ENCODE assay signal across 8 cellular contexts in the genomic region with DNA sequence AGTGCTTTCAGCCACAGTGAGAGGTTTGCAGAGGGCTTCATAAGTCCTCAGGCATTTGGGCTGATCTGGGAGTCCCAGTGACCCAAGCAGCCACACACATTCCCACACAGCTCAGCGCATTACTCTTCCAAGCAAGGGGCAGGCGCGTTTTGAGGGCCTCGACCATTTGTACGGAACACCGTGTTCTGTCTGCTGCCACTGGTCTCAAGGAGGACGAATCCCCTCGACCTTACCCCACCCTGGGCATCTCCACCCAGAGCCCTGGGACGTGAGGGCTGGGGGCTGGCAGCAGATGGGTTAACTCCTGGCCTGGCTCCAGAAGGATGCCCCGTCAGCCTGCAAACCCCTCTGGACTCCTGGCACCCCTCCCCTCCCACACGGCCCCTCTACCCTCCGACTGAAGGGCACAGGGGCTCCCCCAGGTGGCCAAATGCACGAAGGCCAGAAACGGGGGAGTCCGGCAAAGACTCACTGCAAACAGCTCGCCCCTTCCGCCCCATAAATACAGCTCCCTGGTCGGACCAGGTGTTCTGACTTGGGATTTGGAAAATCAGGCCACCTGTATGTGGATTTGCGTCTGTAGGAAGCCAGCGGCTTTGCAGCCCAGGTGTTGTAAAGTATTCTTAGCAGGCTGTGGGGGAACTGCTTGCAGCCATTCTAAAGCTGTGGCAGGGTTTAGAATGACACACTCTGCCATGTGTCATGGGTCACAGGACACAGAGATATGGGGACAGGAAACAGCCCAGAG. TPM values are rescaled to one million over a fixed set of nuclear protein-coding genes. Genes with fewer than 3 reads are reported as not detected.
DNase-seq lines count a peak whose midpoint lies in the region; ATAC-seq and TF ChIP-seq lines count a peak whose summit lies in the region.

No MANE protein-coding gene starts in this region.

- peak overlapping the region; percentile 95 for H3K27ac Mint-ChIP-seq in GM23338
- H3K27ac Mint-ChIP-seq in WTC11: peak overlapping the region; percentile 94

- no peaks in the 10 kb centered on the region for H3K27me3 ChIP-seq in GM23338 (ENCODE audit: insufficient read depth)

- CTCF ChIA-PET in WTC11 (lab: Charles Lee): interaction anchor here (0.6 to 7.3 kb wide), 37 partner anchors 8 to 192 kb away, joined by 3 to 260 read pairs (median 5); a partner anchor contains a TSS

- H3K4me1 Mint-ChIP-seq in GM23338 (peaks cover 39% of the 10 kb centered on the region), WTC11 (peaks cover 49% of the 10 kb centered on the region)

- H3K36me3 ChIP-seq in GM23338 (ENCODE audit: insufficient read depth): no peaks in the 10 kb centered on the region

- POLR2A ChIA-PET in WTC11 (lab: Charles Lee): interaction anchor here (0.7 to 7.7 kb wide), 9 partner anchors 9 to 70 kb away, joined by 3 to 145 read pairs (median 12); a partner anchor contains a TSS

- peak overlapping the region; percentile 90 for H3K4me2 ChIP-seq in GM23338

- peak; percentile 89 for DNase-seq in ELF-1 (ENCODE audit: low read depth, low spot score)
- DNase-seq in GM23338 (ENCODE audit: low spot score): peak; percentile 97
- DNase-seq in NCI-H146 (lab: John Stamatoyannopoulos, UW): peak; percentile 67
- peak; percentile 93 for DNase-seq in WTC11 (ENCODE audit: low spot score)
- peak; percentile 80 for DNase-seq in cerebellar cortex (ENCODE audit: low spot score)
- DNase-seq in left lobe of liver (ENCODE audit: low spot score): peak; percentile 66
- peak; percentile 65 for DNase-seq in stimulated activated CD4-positive, alpha-beta T cell treated with anti-CD3 and anti-CD28 coated beads, Interleukin-4, amount 100 ng/mL, for 1 hour

- H3K4me3 Mint-ChIP-seq in GM23338 (no peak overlapping the region), WTC11 (no peak overlapping the region)

- no peak overlapping the region for H2AFZ ChIP-seq in GM23338

- no peaks in the 10 kb centered on the region for H4K20me1 ChIP-seq in GM23338 (replicated peaks; ENCODE audit: insufficient read depth)

- H3K36me3 Mint-ChIP-seq in GM23338 (ENCODE audit: low read depth): no peaks in the 10 kb centered on the region
- H3K36me3 Mint-ChIP-seq in WTC11: no peaks in the 10 kb centered on the region

- peak; percentile 48 for ATAC-seq in GM23338
- peak; percentile 58 for ATAC-seq in WTC11
- ATAC-seq in left lobe of liver: peak; percentile 66
- no peak for ATAC-seq in HG03469 (IDR thresholded peaks at IDR 0.05; ENCODE audit: unreplicated experiment)

- no peaks in the 10 kb centered on the region for H3K9me2 ChIP-seq in GM23338 (ENCODE audit: insufficient read depth)

- H3K27ac ChIP-seq in GM23338 (ENCODE audit: low read depth): peak overlapping the region; percentile 100

- TF ChIP-seq CTCF in GM23338 (conservative IDR thresholded peaks at IDR 0.05; ENCODE audit: low read depth in 2 of 2) (peak; percentile 85 to 96), WTC11 (IDR thresholded peaks at IDR 0.05) (peak; percentile 56)

- no peaks in the 10 kb centered on the region; the same call in 1 of the 2 replicates for H3K79me2 ChIP-seq in GM23338 (replicated peaks; ENCODE audit: insufficient read depth)

- peaks cover 41% of the 10 kb centered on the region for H3K4me1 ChIP-seq in GM23338 (ENCODE audit: insufficient read depth)

- H3F3A ChIP-seq in GM23338 (replicated peaks; ENCODE audit: low read depth): peaks cover 41% of the 10 kb centered on the region

- peaks cover 26% of the 10 kb centered on the region for H3K27me3 Mint-ChIP-seq in GM23338 (ENCODE audit: insufficient read depth, low read depth, poor library complexity)
- no peaks in the 10 kb centered on the region for H3K27me3 Mint-ChIP-seq in WTC11 (ENCODE audit: low read depth)

- no peak overlapping the region for H3K4me3 ChIP-seq in GM23338

- no peaks in the 10 kb centered on the region; the same call in 2 of the 3 replicates for H3K9me3 Mint-ChIP-seq in GM23338
- no peaks in the 10 kb centered on the region for H3K9me3 Mint-ChIP-seq in WTC11

TF ChIP-seq in GM23338, 12 proteins besides CTCF, POLR2A, EP300 and RAD21:
- no peak for TF ChIP-seq ZNF114 (CRISPR knock-in tag; IDR thresholded peaks at IDR 0.05)
- peak; percentile 18; the same call in 1 of the 2 replicates for TF ChIP-seq CREB1 (CRISPR knock-in tag; IDR thresholded peaks at IDR 0.05; ENCODE audit: low read depth)

TF ChIP-seq in WTC11, 78 proteins besides CTCF, POLR2A, EP300 and RAD21 (continues in another document):
- TF ChIP-seq ZNF423 (CRISPR knock-in tag; IDR thresholded peaks at IDR 0.05) (no peak), FOXK1 (CRISPR knock-in tag; IDR thresholded peaks at IDR 0.05) (0 out of 2 replicates have a peak, but pooled peaks have one; percentile 40), SMAD3 (CRISPR knock-in tag; IDR thresholded peaks at IDR 0.05; ENCODE audit: borderline replicate concordance) (0 out of 2 replicates have a peak, but pooled peaks have one; percentile 37), NR2C2 (CRISPR knock-in tag; IDR thresholded peaks at IDR 0.05) (no peak), NFYB (CRISPR knock-in tag; conservative IDR thresholded peaks at IDR 0.05; ENCODE audit: low read depth) (no peak), CBFB (CRISPR knock-in tag; IDR thresholded peaks at IDR 0.05; ENCODE audit: low read depth) (no peak), ZBTB21 (CRISPR knock-in tag; IDR thresholded peaks at IDR 0.05; ENCODE audit: borderline replicate concordance) (no peak), ZNF138 (CRISPR knock-in tag; conservative IDR thresholded peaks at IDR 0.05) (no peak), CREM (CRISPR knock-in tag; IDR thresholded peaks at IDR 0.05) (no peak)
- TF ChIP-seq, protein P1, sequence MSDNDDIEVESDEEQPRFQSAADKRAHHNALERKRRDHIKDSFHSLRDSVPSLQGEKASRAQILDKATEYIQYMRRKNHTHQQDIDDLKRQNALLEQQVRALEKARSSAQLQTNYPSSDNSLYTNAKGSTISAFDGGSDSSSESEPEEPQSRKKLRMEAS (CRISPR knock-in tag; IDR thresholded peaks at IDR 0.05): no peak
- TF ChIP-seq, protein P2, sequence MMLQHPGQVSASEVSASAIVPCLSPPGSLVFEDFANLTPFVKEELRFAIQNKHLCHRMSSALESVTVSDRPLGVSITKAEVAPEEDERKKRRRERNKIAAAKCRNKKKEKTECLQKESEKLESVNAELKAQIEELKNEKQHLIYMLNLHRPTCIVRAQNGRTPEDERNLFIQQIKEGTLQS (CRISPR knock-in tag; conservative IDR thresholded peaks at IDR 0.05): no peak
- TF ChIP-seq, protein P3, sequence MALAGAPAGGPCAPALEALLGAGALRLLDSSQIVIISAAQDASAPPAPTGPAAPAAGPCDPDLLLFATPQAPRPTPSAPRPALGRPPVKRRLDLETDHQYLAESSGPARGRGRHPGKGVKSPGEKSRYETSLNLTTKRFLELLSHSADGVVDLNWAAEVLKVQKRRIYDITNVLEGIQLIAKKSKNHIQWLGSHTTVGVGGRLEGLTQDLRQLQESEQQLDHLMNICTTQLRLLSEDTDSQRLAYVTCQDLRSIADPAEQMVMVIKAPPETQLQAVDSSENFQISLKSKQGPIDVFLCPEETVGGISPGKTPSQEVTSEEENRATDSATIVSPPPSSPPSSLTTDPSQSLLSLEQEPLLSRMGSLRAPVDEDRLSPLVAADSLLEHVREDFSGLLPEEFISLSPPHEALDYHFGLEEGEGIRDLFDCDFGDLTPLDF (CRISPR knock-in tag; IDR thresholded peaks at IDR 0.05): no peak
- TF ChIP-seq, protein P4, sequence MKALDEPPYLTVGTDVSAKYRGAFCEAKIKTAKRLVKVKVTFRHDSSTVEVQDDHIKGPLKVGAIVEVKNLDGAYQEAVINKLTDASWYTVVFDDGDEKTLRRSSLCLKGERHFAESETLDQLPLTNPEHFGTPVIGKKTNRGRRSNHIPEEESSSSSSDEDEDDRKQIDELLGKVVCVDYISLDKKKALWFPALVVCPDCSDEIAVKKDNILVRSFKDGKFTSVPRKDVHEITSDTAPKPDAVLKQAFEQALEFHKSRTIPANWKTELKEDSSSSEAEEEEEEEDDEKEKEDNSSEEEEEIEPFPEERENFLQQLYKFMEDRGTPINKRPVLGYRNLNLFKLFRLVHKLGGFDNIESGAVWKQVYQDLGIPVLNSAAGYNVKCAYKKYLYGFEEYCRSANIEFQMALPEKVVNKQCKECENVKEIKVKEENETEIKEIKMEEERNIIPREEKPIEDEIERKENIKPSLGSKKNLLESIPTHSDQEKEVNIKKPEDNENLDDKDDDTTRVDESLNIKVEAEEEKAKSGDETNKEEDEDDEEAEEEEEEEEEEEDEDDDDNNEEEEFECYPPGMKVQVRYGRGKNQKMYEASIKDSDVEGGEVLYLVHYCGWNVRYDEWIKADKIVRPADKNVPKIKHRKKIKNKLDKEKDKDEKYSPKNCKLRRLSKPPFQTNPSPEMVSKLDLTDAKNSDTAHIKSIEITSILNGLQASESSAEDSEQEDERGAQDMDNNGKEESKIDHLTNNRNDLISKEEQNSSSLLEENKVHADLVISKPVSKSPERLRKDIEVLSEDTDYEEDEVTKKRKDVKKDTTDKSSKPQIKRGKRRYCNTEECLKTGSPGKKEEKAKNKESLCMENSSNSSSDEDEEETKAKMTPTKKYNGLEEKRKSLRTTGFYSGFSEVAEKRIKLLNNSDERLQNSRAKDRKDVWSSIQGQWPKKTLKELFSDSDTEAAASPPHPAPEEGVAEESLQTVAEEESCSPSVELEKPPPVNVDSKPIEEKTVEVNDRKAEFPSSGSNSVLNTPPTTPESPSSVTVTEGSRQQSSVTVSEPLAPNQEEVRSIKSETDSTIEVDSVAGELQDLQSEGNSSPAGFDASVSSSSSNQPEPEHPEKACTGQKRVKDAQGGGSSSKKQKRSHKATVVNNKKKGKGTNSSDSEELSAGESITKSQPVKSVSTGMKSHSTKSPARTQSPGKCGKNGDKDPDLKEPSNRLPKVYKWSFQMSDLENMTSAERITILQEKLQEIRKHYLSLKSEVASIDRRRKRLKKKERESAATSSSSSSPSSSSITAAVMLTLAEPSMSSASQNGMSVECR (CRISPR knock-in tag; IDR thresholded peaks at IDR 0.05; ENCODE audit: borderline replicate concordance): no peak

RNA-seq across cellular contexts. Expression of a gene that starts 33.6 kb away (rescaled TPM):
- total RNA-seq in GM23338 (2014; rRNA removed; shearing (Covaris generic)): 1,861 and 2,007 TPM in 2 replicates
- 8,990 and 10,188 TPM in 2 replicates for polyA plus RNA-seq in GM23338 (2016; fragmentation: Nextera tagmentation; extraction: Ambion mirVana)
- total RNA-seq in WTC11 (2021): 2,164 to 2,284 TPM (median 2,200 TPM) in 3 replicates
- 213 TPM for total RNA-seq in left lobe of liver
